20 cellular contexts compared by ENCODE assay signal in genomic region chr1:212010004-212010403, GRCh38. TPM values are rescaled to one million over a fixed set of nuclear protein-coding genes. Genes with fewer than 3 reads are reported as not detected.
A peak's percentile ranks its signal among the peaks of the same experiment; 100 is the strongest.
DNase-seq lines count a peak whose midpoint lies in the region; TF ChIP-seq lines count a peak whose summit lies in the region.
"Had no signal": no experiment of that assay in that cellular context is flagged by ENCODE, and none has a peak within 500 bp of the region (broad histone marks: within the 10 kb centered on the region; RNA-seq: fewer than 3 reads in every experiment).

No MANE protein-coding gene starts in this region.

- no peak overlapping the region for H3K4me2 ChIP-seq in mesenchymal stem cell (ENCODE audit: low read length, poor library complexity, severe bottlenecking)
- H3K4me2 ChIP-seq: BLaER1 treated with 17β-estradiol and CSF1 and Interleukin-3, amounts not matched to agents 10 nM and 100 nM had no signal

- 83% methylated on average over 3 of the region's 3 CpGs for whole genome bisulfite sequencing in mesenchymal stem cell

- H3K4me1 ChIP-seq in mesenchymal stem cell (ENCODE audit: control insufficient read depth, insufficient read depth, low read depth, low read length) (no peaks in the 10 kb centered on the region), left ventricle myocardium inferior (peaks cover 5% of the 10 kb centered on the region)
- H3K4me1 ChIP-seq: BLaER1 treated with 17β-estradiol and CSF1 and Interleukin-3, amounts not matched to agents 10 nM and 100 nM had no signal

- H3K4me3 ChIP-seq in fibroblast of villous mesenchyme (ENCODE audit: low read depth, low read length) (no peak overlapping the region), mesenchymal stem cell (ENCODE audit: insufficient read depth in 1 of 2, low read depth in 1 of 2, low read length in 2 of 2) (no peak overlapping the region), left ventricle myocardium inferior (no peak overlapping the region)
- H3K4me3 ChIP-seq: BLaER1 treated with 17β-estradiol and CSF1 and Interleukin-3, amounts not matched to agents 10 nM and 100 nM; SJCRH30 had no signal

- intact Hi-C loops in left ventricle myocardium inferior (cut with micrococcal nuclease) = no loop called here

- H3K27ac ChIP-seq in KOPT-K1 (ENCODE audit: low read depth, low read length, poor library complexity, severe bottlenecking) (peak overlapping the region; percentile 11), mesenchymal stem cell (ENCODE audit: low read length, poor library complexity, severe bottlenecking) (no peak overlapping the region), left ventricle myocardium inferior (replicated peaks) (no peak overlapping the region)
- H3K27ac ChIP-seq: BLaER1 treated with 17β-estradiol and CSF1 and Interleukin-3, amounts not matched to agents 10 nM and 100 nM; SJCRH30 had no signal

- H2BK12ac ChIP-seq in mesenchymal stem cell (ENCODE audit: low read length in 2 of 2) = no peak overlapping the region

- no peak overlapping the region for H3K18ac ChIP-seq in mesenchymal stem cell (ENCODE audit: low read depth in 1 of 2, low read length in 2 of 2)

- H4K91ac ChIP-seq in mesenchymal stem cell (ENCODE audit: low read length) = no peak overlapping the region

- H2BK5ac ChIP-seq in mesenchymal stem cell (ENCODE audit: low read depth, low read length, poor library complexity, severe bottlenecking) = no peak overlapping the region

- H2BK15ac ChIP-seq in mesenchymal stem cell (ENCODE audit: low read depth, poor library complexity, severe bottlenecking) = no peak overlapping the region

- no peak overlapping the region for H3K14ac ChIP-seq in mesenchymal stem cell (ENCODE audit: low read length in 2 of 2)

- H3K23ac ChIP-seq in mesenchymal stem cell (ENCODE audit: low read length in 2 of 2) = no peak overlapping the region

- no peak overlapping the region for H3K4ac ChIP-seq in mesenchymal stem cell (ENCODE audit: low read depth in 1 of 2, low read length in 2 of 2)

- H2AK5ac ChIP-seq in mesenchymal stem cell (ENCODE audit: low read length, severe bottlenecking) = no peak overlapping the region

- no peak overlapping the region for H3K9ac ChIP-seq in mesenchymal stem cell (ENCODE audit: low read length)
- H3K9ac ChIP-seq: BLaER1 treated with 17β-estradiol and CSF1 and Interleukin-3, amounts not matched to agents 10 nM and 100 nM had no signal

- H3K79me1 ChIP-seq in mesenchymal stem cell (replicated peaks; ENCODE audit: low read length, poor library complexity, severe bottlenecking) = peaks cover 11% of the 10 kb centered on the region

- H2BK120ac ChIP-seq in mesenchymal stem cell (ENCODE audit: low read depth, low read length) = no peak overlapping the region

- no peaks in the 10 kb centered on the region for H3K27me3 ChIP-seq in mesenchymal stem cell (ENCODE audit: control insufficient read depth in 1 of 2, insufficient read depth in 1 of 2, low read length in 2 of 2)
- H3K27me3 ChIP-seq in left ventricle myocardium inferior (ENCODE audit: low read depth) = no peaks in the 10 kb centered on the region
- H3K27me3 ChIP-seq: BLaER1 treated with 17β-estradiol and CSF1 and Interleukin-3, amounts not matched to agents 10 nM and 100 nM; SJCRH30 had no signal

- DNase-seq in fibroblast of villous mesenchyme (ENCODE audit: low read depth) = peak; percentile 44
- DNase-seq in mesenchymal stem cell = peak; percentile 37
- DNase-seq in stimulated activated naive CD4-positive, alpha-beta T cell (lab: John Stamatoyannopoulos, UW) = no peak
- DNase-seq in left ventricle myocardium inferior = no peak
- DNase-seq in A172 (ENCODE audit: low spot score) = no peak
- DNase-seq in COLO668 (lab: John Stamatoyannopoulos, UW; ENCODE audit: unreplicated experiment) = no peak
- DNase-seq: ACHN; CD4-positive, alpha-beta memory T cell; DMS153; GOT3; KG1; NCI-H1417 treated with DMSO at 0.1 percent for 48 hours; NCI-H187; NCI-H2107; NCI-H446 treated with DMSO at 0.1 percent for 48 hours; NCI-H526 treated with DMSO at 0.1 percent for 48 hours; OCI-M1; SJCRH30 had no signal

- no peak overlapping the region for H2AFZ ChIP-seq in mesenchymal stem cell (ENCODE audit: low read depth, low read length)

- no peak for TF ChIP-seq CTCF in fibroblast of villous mesenchyme (IDR thresholded peaks at IDR 0.05; ENCODE audit: insufficient read depth, low read depth, low read length)
- TF ChIP-seq CTCF in left ventricle myocardium inferior (IDR thresholded peaks at IDR 0.05; ENCODE audit: borderline replicate concordance) = no peak

- H3K36me3 ChIP-seq in KOPT-K1 (ENCODE audit: insufficient read depth, low read length) = peaks cover 83% of the 10 kb centered on the region
- H3K36me3 ChIP-seq in mesenchymal stem cell (ENCODE audit: control insufficient read depth in 1 of 2, insufficient read depth in 2 of 2, low read depth in 1 of 2, low read length in 2 of 2) = peaks cover 4 to 26% of the 10 kb centered on the region in 2 experiments
- H3K36me3 ChIP-seq in left ventricle myocardium inferior = peaks cover 34% of the 10 kb centered on the region

- H4K8ac ChIP-seq in mesenchymal stem cell (ENCODE audit: low read length) = no peak overlapping the region

- H3K9me3 ChIP-seq in KOPT-K1 (ENCODE audit: insufficient read depth, low read length, poor library complexity, severe bottlenecking) (no peaks in the 10 kb centered on the region), mesenchymal stem cell (ENCODE audit: control insufficient read depth, low read length) (no peaks in the 10 kb centered on the region), left ventricle myocardium inferior (replicated peaks) (no peaks in the 10 kb centered on the region)
- H3K9me3 ChIP-seq: SJCRH30 had no signal

RNA-seq across cellular contexts. Expression of gene INTS7, which starts 25.4 kb away (rescaled TPM):
- total RNA-seq in fibroblast of villous mesenchyme (14.5 and 22.9 TPM in 2 replicates), left ventricle myocardium inferior (9.5 TPM)
- polyA plus RNA-seq in mesenchymal stem cell (2013, experiment 1 of 2) = 7.6 TPM
- polyA plus RNA-seq in mesenchymal stem cell (2013, experiment 2 of 2) = 7.1 TPM
- 30.1 and 35.8 TPM in 2 replicates for total RNA-seq in A172 (2014; rRNA removed; shearing (Covaris generic))

RNA-seq across cellular contexts. Expression of gene DTL, which starts 25.5 kb away (rescaled TPM):
- 13.2 and 16.0 TPM in 2 replicates for total RNA-seq in fibroblast of villous mesenchyme
- 5.2 TPM for polyA plus RNA-seq in mesenchymal stem cell (2013, experiment 1 of 2)
- polyA plus RNA-seq in mesenchymal stem cell (2013, experiment 2 of 2) = 4.1 TPM
- total RNA-seq in left ventricle myocardium inferior = 0.30 TPM
- 56.6 and 64.7 TPM in 2 replicates for total RNA-seq in A172 (2014; rRNA removed; shearing (Covaris generic))

Comparison
In these comparisons a context has a peak if more than half of its experiments do, and no peak if none do; other contexts are left out.
1. DNase-seq: peak in fibroblast of villous mesenchyme (single experiment) and mesenchymal stem cell (single experiment); none in stimulated activated naive CD4-positive, alpha-beta T cell (0 of 6), left ventricle myocardium inferior (single experiment), A172 (single experiment) and COLO668 (single experiment).
2. RNA of gene DTL, which starts 25.5 kb away (total RNA-seq): 56.6 to 64.7 TPM in A172 and 13.2 to 16.0 TPM in fibroblast of villous mesenchyme; 0.30 TPM in left ventricle myocardium inferior (single experiment); every median in the first group is over 10 times any median in the second.